ENCODE assay signal across 8 cellular contexts in genomic region chr3:179653777-179654117, GRCh38. TPM values are rescaled to one million over a fixed set of nuclear protein-coding genes. Genes with fewer than 3 reads are reported as not detected.
DNase-seq lines count a peak whose midpoint lies in the region; ATAC-seq and TF ChIP-seq lines count a peak whose summit lies in the region.

No MANE protein-coding gene starts in this region.

- H3K9me3 ChIP-seq in CD8-positive, alpha-beta T cell (ENCODE audit: low read length) = no peaks in the 10 kb centered on the region
- H3K9me3 ChIP-seq in lower lobe of right lung (no peaks in the 10 kb centered on the region), testis (no peaks in the 10 kb centered on the region)

- peaks cover 34% of the 10 kb centered on the region for H3K4me1 Mint-ChIP-seq in CD8-positive, alpha-beta T cell (ENCODE audit: low read depth)
- H3K4me1 Mint-ChIP-seq in brain = peaks cover 52% of the 10 kb centered on the region

- TF ChIP-seq POLR2A in NB4 (IDR thresholded peaks at IDR 0.05; ENCODE audit: extremely low read depth, insufficient read length) (no peak), testis (IDR thresholded peaks at IDR 0.05) (no peak)

- H3K4me3 ChIP-seq in CD8-positive, alpha-beta T cell (ENCODE audit: low read depth, low read length) = peak overlapping the region; percentile 78
- H3K4me3 ChIP-seq in NB4 (ENCODE audit: low read depth, low read length) (peak overlapping the region; percentile 72), lower lobe of right lung (peak overlapping the region; percentile 83), testis (peak overlapping the region; percentile 77 to 88)

- peak overlapping the region; percentile 92 for H3K4me3 Mint-ChIP-seq in CD8-positive, alpha-beta T cell
- H3K4me3 Mint-ChIP-seq in brain = peak overlapping the region; percentile 96 to 100 (median 99)

- WGBS in testis, 2 donors = 0 to 1% methylated on average over 13 to 15 of the region's 15 CpGs

- POLR2A ChIA-PET in CD8-positive, alpha-beta T cell (lab: Charles Lee) = no interaction called here

- H3K27me3 ChIP-seq in CD8-positive, alpha-beta T cell (ENCODE audit: insufficient read depth, low read length) = no peaks in the 10 kb centered on the region
- H3K27me3 ChIP-seq in lower lobe of right lung (ENCODE audit: low read depth) (no peaks in the 10 kb centered on the region), testis (no peaks in the 10 kb centered on the region)

- peaks cover 8% of the 10 kb centered on the region for H3K36me3 Mint-ChIP-seq in CD8-positive, alpha-beta T cell
- peaks cover 20% of the 10 kb centered on the region for H3K36me3 Mint-ChIP-seq in brain

- peaks cover 6% of the 10 kb centered on the region for H3K4me1 ChIP-seq in CD8-positive, alpha-beta T cell (ENCODE audit: insufficient read depth, low read length)
- H3K4me1 ChIP-seq in lower lobe of right lung = peaks cover 19% of the 10 kb centered on the region
- peaks cover 5% of the 10 kb centered on the region for H3K4me1 ChIP-seq in testis

- H3K27me3 Mint-ChIP-seq in CD8-positive, alpha-beta T cell (ENCODE audit: low read depth) = no peaks in the 10 kb centered on the region
- peaks cover 12% of the 10 kb centered on the region for H3K27me3 Mint-ChIP-seq in brain

- H3K27ac ChIP-seq in CD8-positive, alpha-beta T cell (ENCODE audit: low read depth, low read length) = peak overlapping the region; percentile 67
- H3K27ac ChIP-seq in lower lobe of right lung = peak overlapping the region; percentile 92
- H3K27ac ChIP-seq in testis = peak overlapping the region; percentile 85 to 95

- intact Hi-C loops in CD8-positive, alpha-beta T cell (cut with DNase I, micrococcal nuclease) = loop anchor here (2.0 to 5.0 kb wide), 6 partner anchors 49 to 1259 kb away; partner anchors contain the start of genes ACTL6A (in 1 of the 2), FXR1 (in 1 of the 2), MRPL47 (in 1 of the 2) and NDUFB5 (in 1 of the 2)
- intact Hi-C loops in lower lobe of right lung (cut with DNase I) = no loop called here
- intact Hi-C loops in testis (cut with DNase I; ENCODE audit: low total_unique reads) = no loop called here

- no peaks in the 10 kb centered on the region for H3K9me3 Mint-ChIP-seq in CD8-positive, alpha-beta T cell
- H3K9me3 Mint-ChIP-seq in brain = peaks cover 0 to 3% (median 0%) of the 10 kb centered on the region in 5 experiments

- H3K27ac Mint-ChIP-seq in CD8-positive, alpha-beta T cell = peak overlapping the region; percentile 90
- H3K27ac Mint-ChIP-seq in brain = peak overlapping the region; percentile 95 to 99 (median 98)

- H3K36me3 ChIP-seq in CD8-positive, alpha-beta T cell (ENCODE audit: insufficient read depth, low read length) = no peaks in the 10 kb centered on the region
- H3K36me3 ChIP-seq in lower lobe of right lung (no peaks in the 10 kb centered on the region), testis (ENCODE audit: low read depth, missing control alignments) (no peaks in the 10 kb centered on the region)

- DNase-seq in CD8-positive, alpha-beta T cell = peak in 2 of 7 experiments; percentile 2 to 14
- DNase-seq in NB4 (ENCODE audit: low read depth) (no peak), lower lobe of right lung (peak; percentile 57), testis (no peak), NCI-H187 (lab: John Stamatoyannopoulos, UW) (no peak)

- ATAC-seq in CD8-positive, alpha-beta T cell = no peak
- ATAC-seq in lower lobe of right lung = peak in 1 of 2 donors; percentile 5
- ATAC-seq in GM19023 (IDR thresholded peaks at IDR 0.05; ENCODE audit: unreplicated experiment) = no peak
- ATAC-seq in GM21515 (IDR thresholded peaks at IDR 0.05; ENCODE audit: unreplicated experiment) = no peak

- no peak for TF ChIP-seq CTCF in CD8-positive, alpha-beta T cell (IDR thresholded peaks at IDR 0.05)
- TF ChIP-seq CTCF in NB4 (IDR thresholded peaks at IDR 0.05; ENCODE audit: low read depth, low read length) (no peak), brain (conservative IDR thresholded peaks at IDR 0.05) (no peak), lower lobe of right lung (IDR thresholded peaks at IDR 0.05) (no peak), testis (IDR thresholded peaks at IDR 0.05) (no peak)

- CTCF ChIA-PET in CD8-positive, alpha-beta T cell (lab: Charles Lee) = interaction anchor here (0.5 to 0.7 kb wide), 2 partner anchors 8 to 35 kb away, joined by 3 read pairs; no protein-coding TSS in a partner anchor

RNA-seq across cellular contexts. Expression of gene USP13, which starts 0.9 kb away (rescaled TPM):
- 1 to 10 TPM; 3.0 to 3.3 TPM for total RNA-seq in CD8-positive, alpha-beta T cell
- polyA plus RNA-seq in brain (ENCODE audit: insufficient read depth, low read depth, low replicate concordance) = 10.8 TPM
- 13.9 TPM for total RNA-seq in lower lobe of right lung
- 10 to 100 TPM; 42.0 to 50.3 TPM for total RNA-seq in testis
- polyA plus RNA-seq in testis (ENCODE audit: insufficient read depth, low read depth, low replicate concordance) = 17.6 TPM

RNA-seq across cellular contexts. Expression of gene NDUFB5, which starts 49.2 kb away (rescaled TPM):
- 10 to 100 TPM; 21.0 to 25.6 TPM for total RNA-seq in CD8-positive, alpha-beta T cell
- polyA plus RNA-seq in brain (ENCODE audit: insufficient read depth, low read depth, low replicate concordance) = 112 TPM
- 93.9 TPM for total RNA-seq in lower lobe of right lung
- total RNA-seq in testis = 10 to 100 TPM; 70.4 to 88.1 TPM
- polyA plus RNA-seq in testis (ENCODE audit: insufficient read depth, low read depth, low replicate concordance) = 138 TPM

RNA-seq across cellular contexts. Expression of gene MRPL47, which starts 49.3 kb away (rescaled TPM):
- 10 to 100 TPM; 36.4 to 37.8 TPM for total RNA-seq in CD8-positive, alpha-beta T cell
- 25.4 TPM for polyA plus RNA-seq in brain (ENCODE audit: insufficient read depth, low read depth, low replicate concordance)
- 21.0 TPM for total RNA-seq in lower lobe of right lung
- total RNA-seq in testis = 10 to 100 TPM; 30.0 to 36.1 TPM
- 88.6 TPM for polyA plus RNA-seq in testis (ENCODE audit: insufficient read depth, low read depth, low replicate concordance)

Comparison
In these comparisons a context has a peak if more than half of its experiments do, and no peak if none do; other contexts are left out.
1. intact Hi-C loops: an anchor here in CD8-positive, alpha-beta T cell (2.0 to 5.0 kb wide); none called in lower lobe of right lung and testis.